ENCODE assay signal across 10 cellular contexts in the genomic region with DNA sequence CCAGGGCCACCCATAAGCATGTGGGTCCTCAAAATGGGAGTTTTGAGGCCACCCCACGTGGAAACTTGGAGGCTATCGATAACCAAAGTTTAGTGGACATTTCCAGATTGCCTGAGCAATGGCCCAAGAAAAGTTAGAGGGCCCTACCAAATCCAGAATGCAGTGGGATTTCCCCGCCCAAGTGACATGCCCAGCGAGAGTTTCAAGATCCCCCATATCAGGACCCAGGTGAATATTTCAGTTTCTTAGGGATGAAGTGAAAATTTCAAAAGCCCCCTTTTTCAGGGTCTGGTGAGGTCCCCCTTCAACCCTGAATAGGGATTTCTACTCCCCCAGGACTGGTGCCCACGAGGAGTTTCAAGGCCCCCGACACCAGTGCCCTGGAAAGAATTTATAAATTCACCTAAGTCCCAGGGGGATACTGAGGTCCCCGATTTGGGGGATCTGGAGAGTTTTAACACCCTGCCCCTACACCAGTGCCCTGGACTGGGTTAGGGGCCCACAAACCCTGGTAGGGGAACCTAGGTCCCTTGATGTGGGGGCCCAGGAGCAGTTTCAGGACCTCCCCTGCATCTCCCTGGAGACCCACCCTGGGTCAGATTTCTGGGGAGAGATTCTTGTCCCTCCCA. TPM values are rescaled to one million over a fixed set of nuclear protein-coding genes. Genes with fewer than 3 reads are reported as not detected.
DNase-seq lines count a peak whose midpoint lies in the region; TF ChIP-seq lines count a peak whose summit lies in the region.
"Had no signal": no experiment of that assay in that cellular context is flagged by ENCODE, and none has a peak within 500 bp of the region (broad histone marks: within the 10 kb centered on the region; RNA-seq: fewer than 3 reads in every experiment).

No MANE protein-coding gene starts in this region.

- H3K4me3 ChIP-seq in Peyer's patch (peak overlapping the region; percentile 49 to 56 (median 52)), iPS DF 6.9 (ENCODE audit: low read length) (peak overlapping the region; percentile 50; the same call in 1 of the 2 replicates), testis (peak overlapping the region; percentile 56 to 66)

- no peaks in the 10 kb centered on the region for H3K36me3 ChIP-seq in Peyer's patch
- H3K36me3 ChIP-seq in iPS DF 6.9 (ENCODE audit: control insufficient read depth, insufficient read depth, low read length), result no peaks in the 10 kb centered on the region
- no peaks in the 10 kb centered on the region for H3K36me3 ChIP-seq in testis (ENCODE audit: low read depth, missing control alignments)

- H3K27me3 ChIP-seq in Peyer's patch (no peaks in the 10 kb centered on the region), iPS DF 6.9 (ENCODE audit: control insufficient read depth, insufficient read depth, low read length) (no peaks in the 10 kb centered on the region), testis (no peaks in the 10 kb centered on the region)

- intact Hi-C loops in testis (cut with DNase I; ENCODE audit: low total_unique reads), result no loop called here

- peak overlapping the region; percentile 87 to 93 (median 91) for H3K27ac ChIP-seq in Peyer's patch
- no peak overlapping the region for H3K27ac ChIP-seq in iPS DF 6.9 (ENCODE audit: low read length)
- H3K27ac ChIP-seq in testis, result peak overlapping the region; percentile 85 to 94

- peaks cover 0 to 38% (median 21%) of the 10 kb centered on the region in 4 donors for H3K4me1 ChIP-seq in Peyer's patch
- H3K4me1 ChIP-seq in iPS DF 6.9 (ENCODE audit: control insufficient read depth, insufficient read depth, low read length), result peaks cover 4% of the 10 kb centered on the region; the same call in 1 of the 2 replicates
- H3K4me1 ChIP-seq in testis, result peaks cover 8% of the 10 kb centered on the region

- TF ChIP-seq CTCF in Peyer's patch (IDR thresholded peaks at IDR 0.05), result no peak
- no peak for TF ChIP-seq CTCF in testis (IDR thresholded peaks at IDR 0.05)

- WGBS in iPS DF 6.9 (ENCODE audit: insufficient coverage, insufficient read length), result no CpG with 5 or more reads among the region's 7 CpGs
- 51 to 53% methylated on average over 7 of the region's 7 CpGs for WGBS in testis, 2 donors

- peak; percentile 56 for DNase-seq in activated CD8-positive, alpha-beta memory T cell treated with anti-CD3 and anti-CD28 coated beads, Interleukin-2, amount 50 U/mL, for 48 hours
- DNase-seq in activated CD8-positive, alpha-beta memory T cell treated with anti-CD3 and anti-CD28 coated beads, Interleukin-2, amount 50 U/mL, for 4 hours, result no peak
- no peak for DNase-seq in Peyer's patch
- DNase-seq in iPS DF 6.9 (ENCODE audit: low read depth, low spot score), result no peak
- DNase-seq in testis, result no peak
- DNase-seq in T-helper 9 cell, result no peak
- DNase-seq in effector CD4-positive, alpha-beta T cell, result no peak
- no peak for DNase-seq in NCI-H1436 treated with DMSO at 0.1 percent for 48 hours (lab: John Stamatoyannopoulos, UW)
- DNase-seq: stimulated activated CD4-positive, alpha-beta T cell treated with anti-CD3 and anti-CD28 coated beads, Interleukin-2, amount 100 ng/mL, for 48 hours had no signal

- H3K9me3 ChIP-seq in Peyer's patch (no peaks in the 10 kb centered on the region), iPS DF 6.9 (ENCODE audit: control insufficient read depth, insufficient read depth, low read length) (no peaks in the 10 kb centered on the region), testis (no peaks in the 10 kb centered on the region)

- TF ChIP-seq POLR2A in Peyer's patch (IDR thresholded peaks at IDR 0.05), result no peak
- TF ChIP-seq POLR2A in testis (IDR thresholded peaks at IDR 0.05), result no peak

RNA-seq across cellular contexts. Expression of a gene that starts 0.7 kb away (rescaled TPM):
- 100 to 1,000 TPM in 1 of 4 donors, 10 to 100 TPM in 2, 1 to 10 TPM in 1; 9.6 to 101 (median 23.9) TPM for total RNA-seq in Peyer's patch
- total RNA-seq in testis, result 10 to 100 TPM; 37.4 to 64.4 TPM
- 71.4 TPM for polyA plus RNA-seq in testis (ENCODE audit: insufficient read depth, low read depth, low replicate concordance)

RNA-seq across cellular contexts. Expression of a gene that starts 10.7 kb away (rescaled TPM):
- total RNA-seq in Peyer's patch (not detected), testis (1 to 10 TPM in 1 of 2 donors, not detected in 1; 1.3 TPM)
- 0.45 TPM for polyA plus RNA-seq in testis (ENCODE audit: insufficient read depth, low read depth, low replicate concordance)
- polyA plus RNA-seq: BJ had no signal

RNA-seq across cellular contexts. Expression of a gene that starts 15.1 kb away (rescaled TPM):
- total RNA-seq in Peyer's patch (10 to 100 TPM; 52.2 to 68.0 (median 64.1) TPM), testis (10 to 100 TPM; 44.0 to 48.3 TPM)
- 28.6 TPM for polyA plus RNA-seq in testis (ENCODE audit: insufficient read depth, low read depth, low replicate concordance)

RNA-seq across cellular contexts. Expression of a gene that starts 27.6 kb away (rescaled TPM):
- total RNA-seq in Peyer's patch, result 10 to 100 TPM; 10.5 to 62.7 (median 18.7) TPM
- total RNA-seq in testis, result 1 to 10 TPM; 3.4 to 4.4 TPM
- 20.5 TPM for polyA plus RNA-seq in testis (ENCODE audit: insufficient read depth, low read depth, low replicate concordance)
- polyA plus RNA-seq: BJ had no signal

RNA-seq across cellular contexts. Expression of a gene that starts 43.7 kb away (rescaled TPM):
- not detected for total RNA-seq in Peyer's patch
- total RNA-seq in testis, result 1 to 10 TPM in 1 of 2 donors, under 1 TPM in 1; 0.68 to 2.6 TPM
- polyA plus RNA-seq in testis (ENCODE audit: insufficient read depth, low read depth, low replicate concordance), result 1.4 TPM
